15 cellular contexts compared by ENCODE assay signal in the genomic region with DNA sequence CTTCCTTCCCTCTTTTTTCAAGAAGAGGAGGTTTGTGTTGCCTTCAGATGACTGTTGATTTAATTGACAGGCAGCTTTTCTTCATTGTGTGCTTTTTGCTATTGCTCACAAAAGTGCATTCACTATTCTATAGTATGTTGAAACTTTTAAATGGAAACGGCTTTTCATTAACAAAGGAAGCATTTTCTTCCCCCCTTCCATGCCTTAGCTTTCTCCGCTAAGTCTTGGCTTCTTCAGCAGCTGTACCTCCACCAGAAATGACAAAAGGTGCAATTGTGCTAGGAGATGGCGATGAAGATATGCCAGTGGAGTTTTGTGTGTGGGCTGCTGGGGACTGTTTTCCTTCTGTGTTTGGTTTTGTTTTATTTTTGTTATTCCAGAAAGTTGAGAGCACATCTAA. TPM values are rescaled to one million over a fixed set of nuclear protein-coding genes. Genes with fewer than 3 reads are reported as not detected.
DNase-seq lines count a peak whose midpoint lies in the region; TF ChIP-seq lines count a peak whose summit lies in the region.
"Had no signal": no experiment of that assay in that cellular context is flagged by ENCODE, and none has a peak within 500 bp of the region (broad histone marks: within the 10 kb centered on the region; RNA-seq: fewer than 3 reads in every experiment).

No MANE protein-coding gene starts in this region.

- H3K27ac ChIP-seq in ectodermal cell (ENCODE audit: insufficient read depth, low read depth, low read length, poor library complexity, severe bottlenecking), result peak overlapping the region; percentile 84
- H3K27ac ChIP-seq in uterus, result peak overlapping the region; percentile 51

- H3K4me1 Mint-ChIP-seq in activated CD4-positive, alpha-beta T cell treated with anti-CD3 and anti-CD28 coated beads, Interleukin-2, amount 10 ng/mL, durations not matched to agents 7 days and 5 days, result peaks cover 29% of the 10 kb centered on the region
- H3K4me1 Mint-ChIP-seq in nephron, result peaks cover 28% of the 10 kb centered on the region

- POLR2A ChIA-PET in activated CD4-positive, alpha-beta T cell treated with anti-CD3 and anti-CD28 coated beads, Interleukin-2, amount 10 ng/mL, durations not matched to agents 7 days and 5 days (lab: Charles Lee), result no interaction called here

- 28 to 40% methylated on average over 2 to 3 of the region's 3 CpGs for WGBS in ectodermal cell, 2 experiments

- H3K27me3 ChIP-seq in ectodermal cell (ENCODE audit: control insufficient read depth, insufficient read depth, low read length, poor library complexity, severe bottlenecking) (no peaks in the 10 kb centered on the region), uterus (no peaks in the 10 kb centered on the region)

- no peaks in the 10 kb centered on the region for H3K9me3 Mint-ChIP-seq in activated CD4-positive, alpha-beta T cell treated with anti-CD3 and anti-CD28 coated beads, Interleukin-2, amount 10 ng/mL, durations not matched to agents 7 days and 5 days
- no peaks in the 10 kb centered on the region for H3K9me3 Mint-ChIP-seq in nephron
- H3K9me3 Mint-ChIP-seq: activated T-cell treated with anti-CD3 and anti-CD28 coated beads, Interleukin-2, amount 50 U/mL, for 4 hours; stimulated activated naive CD8-positive, alpha-beta T cell treated with anti-CD3 and anti-CD28 coated beads, Interleukin-15, Interleukin-2, amounts not matched to agents 100 ng/mL and 50 ng/mL, for 24 hours had no signal

- intact Hi-C loops in uterus (cut with DNase I; ENCODE audit: low total_unique reads), result no loop called here

- H3K27ac Mint-ChIP-seq in activated CD4-positive, alpha-beta T cell treated with anti-CD3 and anti-CD28 coated beads, Interleukin-2, amount 10 ng/mL, durations not matched to agents 7 days and 5 days, result peak overlapping the region; percentile 25
- H3K27ac Mint-ChIP-seq in nephron, result peak overlapping the region; percentile 19 to 98 (median 61)
- H3K27ac Mint-ChIP-seq: stimulated activated naive CD8-positive, alpha-beta T cell treated with anti-CD3 and anti-CD28 coated beads, Interleukin-15, Interleukin-2, amounts not matched to agents 100 ng/mL and 50 ng/mL, for 24 hours had no signal

- H3K36me3 ChIP-seq in ectodermal cell (ENCODE audit: control insufficient read depth, insufficient read depth, low read length) (peaks cover 4% of the 10 kb centered on the region), uterus (no peaks in the 10 kb centered on the region)

- H3K4me3 ChIP-seq in ectodermal cell (ENCODE audit: insufficient read depth, low read depth, low read length), result no peak overlapping the region
- no peak overlapping the region for H3K4me3 ChIP-seq in uterus

- CTCF ChIA-PET in activated CD4-positive, alpha-beta T cell treated with anti-CD3 and anti-CD28 coated beads, Interleukin-2, amount 10 ng/mL, durations not matched to agents 7 days and 5 days (lab: Charles Lee), result interaction anchor here (0.6 to 1.0 kb wide), 2 partner anchors 160 to 476 kb away, joined by 3 to 4 read pairs; no protein-coding TSS in a partner anchor

- H3K4me1 ChIP-seq in ectodermal cell (ENCODE audit: control insufficient read depth, insufficient read depth, low read length) (peaks cover 28% of the 10 kb centered on the region), uterus (peaks cover 0 to 4% of the 10 kb centered on the region in 2 donors)

- H3K36me3 Mint-ChIP-seq in activated CD4-positive, alpha-beta T cell treated with anti-CD3 and anti-CD28 coated beads, Interleukin-2, amount 10 ng/mL, durations not matched to agents 7 days and 5 days (ENCODE audit: low read depth), result peaks cover 8% of the 10 kb centered on the region
- H3K36me3 Mint-ChIP-seq in nephron (ENCODE audit: low read depth), result peaks cover 12% of the 10 kb centered on the region

- no peak for TF ChIP-seq POLR2A in uterus (IDR thresholded peaks at IDR 0.05)

- no peak overlapping the region for H3K4me3 Mint-ChIP-seq in activated CD4-positive, alpha-beta T cell treated with anti-CD3 and anti-CD28 coated beads, Interleukin-2, amount 10 ng/mL, durations not matched to agents 7 days and 5 days
- H3K4me3 Mint-ChIP-seq in nephron, result no peak overlapping the region
- H3K4me3 Mint-ChIP-seq: activated T-cell treated with anti-CD3 and anti-CD28 coated beads, Interleukin-2, amount 50 U/mL, for 4 hours; stimulated activated naive CD8-positive, alpha-beta T cell treated with anti-CD3 and anti-CD28 coated beads, Interleukin-15, Interleukin-2, amounts not matched to agents 100 ng/mL and 50 ng/mL, for 24 hours had no signal

- no peak for TF ChIP-seq CTCF in nephron (IDR thresholded peaks at IDR 0.05; ENCODE audit: unreplicated experiment in 3 of 3)
- no peak for TF ChIP-seq CTCF in uterus (IDR thresholded peaks at IDR 0.05)

- DNase-seq in activated CD4-positive, alpha-beta T cell treated with anti-CD3 and anti-CD28 coated beads, Interleukin-2, amount 10 ng/mL, durations not matched to agents 7 days and 5 days, result no peak
- DNase-seq in activated CD4-positive, alpha-beta T cell treated with anti-CD3 and anti-CD28 coated beads, Interleukin-2, amount 50 U/mL, for 4 hours, result no peak
- no peak for DNase-seq in uterus
- no peak for DNase-seq in stimulated activated CD4-positive, alpha-beta T cell treated with anti-CD3 and anti-CD28 coated beads, Interleukin-15, amount 100 ng/mL, for 24 hours
- no peak for DNase-seq in activated T-cell treated with anti-CD3 and anti-CD28 coated beads, Interleukin-2, amount 50 U/mL, for 1 hour
- DNase-seq in activated T-cell treated with anti-CD3 and anti-CD28 coated beads, Interleukin-2, amount 50 U/mL, for 48 hours, result no peak
- DNase-seq: activated CD4-positive, alpha-beta T cell treated with anti-CD3 and anti-CD28 coated beads for 4 hours; activated T-cell treated with anti-CD3 and anti-CD28 coated beads, Interleukin-2, amount 50 U/mL, for 4 hours; COR-L47; NCI-H187 treated with DMSO at 0.1 percent for 48 hours; NCI-H526; right cardiac atrium had no signal

- H3K9me3 ChIP-seq in ectodermal cell (ENCODE audit: control insufficient read depth, low read length), result no peaks in the 10 kb centered on the region
- no peaks in the 10 kb centered on the region for H3K9me3 ChIP-seq in uterus

- H3K27me3 Mint-ChIP-seq in activated CD4-positive, alpha-beta T cell treated with anti-CD3 and anti-CD28 coated beads, Interleukin-2, amount 10 ng/mL, durations not matched to agents 7 days and 5 days, result no peaks in the 10 kb centered on the region
- H3K27me3 Mint-ChIP-seq in nephron (ENCODE audit: low read depth), result no peaks in the 10 kb centered on the region
- H3K27me3 Mint-ChIP-seq: stimulated activated naive CD8-positive, alpha-beta T cell treated with anti-CD3 and anti-CD28 coated beads, Interleukin-15, Interleukin-2, amounts not matched to agents 100 ng/mL and 50 ng/mL, for 24 hours had no signal

RNA-seq across cellular contexts. Expression of a gene that starts 52.9 kb away (rescaled TPM):
- 10 to 100 TPM; 30.6 to 36.2 TPM for total RNA-seq in activated CD4-positive, alpha-beta T cell treated with anti-CD3 and anti-CD28 coated beads, Interleukin-2, amount 10 ng/mL, durations not matched to agents 7 days and 5 days
- 34.0 TPM for polyA plus RNA-seq in ectodermal cell (2013, experiment 1 of 4)
- 38.9 TPM for polyA plus RNA-seq in ectodermal cell (2013, experiment 2 of 4)
- polyA plus RNA-seq in ectodermal cell (2013, experiment 3 of 4), result 33.2 TPM
- 36.1 TPM for polyA plus RNA-seq in ectodermal cell (2013, experiment 4 of 4)
- total RNA-seq in uterus, result 10 to 100 TPM in 2 of 4 donors, 1 to 10 TPM in 2; 5.1 to 53.6 (median 19.0) TPM

RNA-seq across cellular contexts. Expression of a gene that starts 55.3 kb away (rescaled TPM):
- total RNA-seq in activated CD4-positive, alpha-beta T cell treated with anti-CD3 and anti-CD28 coated beads, Interleukin-2, amount 10 ng/mL, durations not matched to agents 7 days and 5 days, result under 1 TPM; 0.25 to 0.27 TPM
- 5.3 TPM for polyA plus RNA-seq in ectodermal cell (2013, experiment 1 of 4)
- 6.2 TPM for polyA plus RNA-seq in ectodermal cell (2013, experiment 2 of 4)
- 5.4 TPM for polyA plus RNA-seq in ectodermal cell (2013, experiment 3 of 4)
- polyA plus RNA-seq in ectodermal cell (2013, experiment 4 of 4), result 5.8 TPM
- 1 to 10 TPM in 2 of 4 donors, under 1 TPM in 2; 0.24 to 2.8 (median 1.4) TPM for total RNA-seq in uterus
